8 cellular contexts compared by ENCODE assay signal in the genomic region with DNA sequence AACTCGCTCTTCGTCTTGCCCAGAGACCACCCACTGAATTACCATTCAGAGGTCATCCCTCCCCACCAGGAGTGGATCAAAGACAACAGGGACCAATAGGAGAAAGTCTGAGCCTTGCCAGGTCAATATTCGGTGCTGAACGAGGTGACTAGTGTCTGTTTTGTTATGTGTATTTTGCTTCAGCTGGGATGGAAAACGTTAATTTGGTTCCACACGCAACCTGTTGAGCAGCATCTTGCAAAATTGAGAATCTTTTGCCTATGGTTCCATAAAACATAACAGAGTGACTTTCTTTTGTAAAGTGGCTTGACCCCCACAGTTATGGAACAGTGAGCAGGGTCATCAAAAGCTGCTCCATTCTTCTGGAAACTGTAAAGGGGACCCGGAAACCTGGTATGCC.
"Had no signal": no experiment of that assay in that cellular context is flagged by ENCODE, and none has a peak within 500 bp of the region (broad histone marks: within the 10 kb centered on the region; RNA-seq: fewer than 3 reads in every experiment).

No MANE protein-coding gene starts in this region.

- FAIRE-seq: HepG2, HTR-8/SVneo, K562 had no signal

- H3K27ac ChIP-seq: HL-60, KMS-11 had no signal

- H3K4me3 ChIP-seq: K562 had no signal

- DNase-seq: IMR-90, KBM-7, KG1 had no signal
